Comparison of ENCODE assay signal across 13 cellular contexts in the genomic region with DNA sequence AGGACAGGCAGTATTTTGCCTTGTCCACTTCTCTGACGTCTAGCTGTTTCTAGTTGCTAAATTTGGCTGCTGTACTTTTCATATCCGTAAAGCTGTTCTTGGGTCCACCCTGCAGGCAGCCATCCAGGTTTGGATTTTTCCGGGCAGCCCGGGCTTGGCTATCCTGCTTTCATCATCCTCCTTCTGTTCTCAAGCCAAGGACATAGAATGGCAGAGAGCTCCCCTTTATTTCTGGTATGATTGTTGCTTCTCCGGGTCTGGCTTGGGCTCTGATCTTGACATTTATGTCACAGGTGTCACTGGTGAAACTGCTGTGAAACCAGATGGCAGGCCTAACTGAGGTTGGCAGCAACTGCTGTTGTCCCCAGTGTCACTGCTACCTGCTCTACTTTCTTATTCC. TPM values are rescaled to one million over a fixed set of nuclear protein-coding genes. Genes with fewer than 3 reads are reported as not detected.
A peak's percentile ranks its signal among the peaks of the same experiment; 100 is the strongest.
DNase-seq lines count a peak whose midpoint lies in the region; ATAC-seq, FAIRE-seq and TF ChIP-seq lines count a peak whose summit lies in the region.
"Had no signal": no experiment of that assay in that cellular context is flagged by ENCODE, and none has a peak within 500 bp of the region (broad histone marks: within the 10 kb centered on the region; RNA-seq: fewer than 3 reads in every experiment).

No MANE protein-coding gene starts in this region.

- ATAC-seq in lower lobe of right lung = peak; percentile 84 to 92

- intact Hi-C loops in lower lobe of right lung (cut with DNase I) = no loop called here
- intact Hi-C loops in uterus (cut with DNase I; ENCODE audit: low total_unique reads) = no loop called here

- TF ChIP-seq RAD21 in H1 (IDR thresholded peaks at IDR 0.05 in 1 of 2, conservative IDR thresholded peaks at IDR 0.05 in 1 of 2; ENCODE audit: low read depth in 2 of 2, low read length in 2 of 2) = no peak

- no peaks in the 10 kb centered on the region for H3K79me2 ChIP-seq in H1 (ENCODE audit: control insufficient read depth in 1 of 2, insufficient read depth in 2 of 2, low read length in 2 of 2)

- 88% methylated on average over 5 of the region's 5 CpGs; no CpG with 5 or more reads in 1 of the 2 experiments for WGBS in H1 (ENCODE audit: extremely low coverage in 1 of 2, insufficient coverage in 1 of 2, insufficient read length in 1 of 2, insufficient replicate concordance in 2 of 2, low coverage in 1 of 2, low lambda C conversion rate in 2 of 2, missing lambda C conversion rate in 1 of 2), 2 experiments

- H3K27ac ChIP-seq in H1 (ENCODE audit: low read depth, low read length) (no peak overlapping the region), lower lobe of right lung (peak overlapping the region; percentile 12), uterus (peak overlapping the region; percentile 39 to 42)
- H3K27ac ChIP-seq: 22Rv1 had no signal

- DNase-seq in NCI-H524 (lab: John Stamatoyannopoulos, UW) (peak; percentile 47 to 77), NCI-H524 treated with DMSO at 0.1 percent for 48 hours (lab: John Stamatoyannopoulos, UW) (no peak), H1 (ENCODE audit: low read depth in 1 of 2, low spot score in 2 of 2) (no peak), lower lobe of right lung (peak; percentile 66), uterus (peak; percentile 35 to 58), COLO829 (ENCODE audit: low spot score) (no peak), NCI-H1092 treated with DMSO at 0.1 percent for 48 hours (lab: John Stamatoyannopoulos, UW) (no peak), foreskin melanocyte (no peak)
- DNase-seq: activated CD4-positive, alpha-beta T cell treated with anti-CD3 and anti-CD28 coated beads, Interleukin-2, amount 50 U/mL, for 1 hour; NCI-H2081 treated with DMSO at 0.1 percent for 48 hours; stimulated activated CD4-positive, alpha-beta T cell treated with anti-CD3 and anti-CD28 coated beads, Interleukin-4, amount 100 ng/mL, for 1 hour; stimulated activated naive CD4-positive, alpha-beta T cell treated with Interleukin-2 at 50 U/mL for 16 hours had no signal

- no peaks in the 10 kb centered on the region for H3K23me2 ChIP-seq in H1 (ENCODE audit: low read depth, low read length)

- no peak overlapping the region for H2AK5ac ChIP-seq in H1 (ENCODE audit: low read depth, low read length)

- CTCF ChIA-PET in H1 (lab: Charles Lee; ENCODE audit: partially characterized antibody) = interaction anchor here (1.0 to 1.2 kb wide), 2 partner anchors 35 to 71 kb away, joined by 3 to 5 read pairs; a partner anchor contains a TSS

- H3K36me3 ChIP-seq in H1 (ENCODE audit: control insufficient read depth in 2 of 4, insufficient read depth in 4 of 4, low read length in 3 of 4) (no peaks in the 10 kb centered on the region), lower lobe of right lung (no peaks in the 10 kb centered on the region), uterus (no peaks in the 10 kb centered on the region)

- no peak overlapping the region for H2BK12ac ChIP-seq in H1 (ENCODE audit: low read depth, low read length)

- H3K18ac ChIP-seq in H1 (ENCODE audit: extremely low read depth, low read length) = no peak overlapping the region

- H2BK15ac ChIP-seq in H1 (ENCODE audit: low read length) = no peak overlapping the region

- H3K56ac ChIP-seq in H1 (replicated peaks; ENCODE audit: insufficient read length, low read depth, low read length) = no peak overlapping the region

- no peak overlapping the region for H3K9ac ChIP-seq in H1 (replicated peaks in 1 of 4; ENCODE audit: extremely low read depth in 1 of 4, low read depth in 3 of 4, low read length in 3 of 4)

- no peaks in the 10 kb centered on the region for H3K4me1 ChIP-seq in H1 (replicated peaks in 1 of 4; ENCODE audit: control insufficient read depth in 3 of 4, insufficient read depth in 4 of 4, low read length in 3 of 4)
- H3K4me1 ChIP-seq in lower lobe of right lung = peaks cover 14% of the 10 kb centered on the region
- no peaks in the 10 kb centered on the region for H3K4me1 ChIP-seq in uterus

- H2BK20ac ChIP-seq in H1 (ENCODE audit: low read length) = no peak overlapping the region

- H3K27me3 ChIP-seq in H1 (replicated peaks in 1 of 4; ENCODE audit: control insufficient read depth in 3 of 4, extremely low read depth in 1 of 4, insufficient read depth in 3 of 4, low read length in 3 of 4) = no peaks in the 10 kb centered on the region
- H3K27me3 ChIP-seq in lower lobe of right lung (ENCODE audit: low read depth) = no peaks in the 10 kb centered on the region
- no peaks in the 10 kb centered on the region for H3K27me3 ChIP-seq in uterus

- no peak for TF ChIP-seq EP300 in H1 (IDR thresholded peaks at IDR 0.05; ENCODE audit: borderline replicate concordance in 1 of 2, low read depth in 2 of 2, low read length in 2 of 2)

- no peak overlapping the region for H3K14ac ChIP-seq in H1 (ENCODE audit: insufficient read length)

- POLR2A ChIA-PET in H1 (lab: Charles Lee; ENCODE audit: partially characterized antibody) = no interaction called here

- no peak overlapping the region for H3K4ac ChIP-seq in H1 (replicated peaks; ENCODE audit: insufficient read length, low read depth, low read length)

- FAIRE-seq in H1 (lab: Jason Lieb, UNC) = no peak

- TF ChIP-seq CTCF in H1 (IDR thresholded peaks at IDR 0.05; ENCODE audit: control extremely low read depth in 1 of 3, insufficient read depth in 1 of 3, low read depth in 1 of 3, low read length in 3 of 3) (no peak), lower lobe of right lung (IDR thresholded peaks at IDR 0.05) (no peak), uterus (IDR thresholded peaks at IDR 0.05) (no peak)

- no peak overlapping the region for H3K4me2 ChIP-seq in H1 (ENCODE audit: insufficient read depth in 1 of 2, low read depth in 2 of 2, low read length in 2 of 2)

- H3K9me3 ChIP-seq in H1 (ENCODE audit: insufficient read depth in 2 of 2, low read depth in 1 of 2, low read length in 1 of 2) (no peaks in the 10 kb centered on the region), lower lobe of right lung (no peaks in the 10 kb centered on the region), uterus (no peaks in the 10 kb centered on the region)

- no peak overlapping the region for H3K23ac ChIP-seq in H1 (ENCODE audit: insufficient read length)

- no peaks in the 10 kb centered on the region for H3K79me1 ChIP-seq in H1 (ENCODE audit: low read depth, low read length)

- no peak overlapping the region for H3K4me3 ChIP-seq in H1 (ENCODE audit: extremely low read depth in 1 of 4, insufficient read depth in 2 of 4, low read depth in 3 of 4, low read length in 4 of 4)
- no peak overlapping the region for H3K4me3 ChIP-seq in lower lobe of right lung
- no peak overlapping the region for H3K4me3 ChIP-seq in uterus

- no peak for TF ChIP-seq POLR2A in H1 (IDR thresholded peaks at IDR 0.05; ENCODE audit: control extremely low read depth in 1 of 2, low read depth in 2 of 2, low read length in 2 of 2)
- TF ChIP-seq POLR2A in uterus (IDR thresholded peaks at IDR 0.05) = no peak

- no peak overlapping the region for H2BK120ac ChIP-seq in H1 (replicated peaks; ENCODE audit: low read depth, low read length)

- no peak overlapping the region for H4K91ac ChIP-seq in H1 (replicated peaks; ENCODE audit: insufficient read length, low read length)

- no peak overlapping the region for H4K8ac ChIP-seq in H1 (ENCODE audit: extremely low read depth, insufficient read depth, low read length)

- no peak overlapping the region for H4K5ac ChIP-seq in H1 (ENCODE audit: insufficient read length, low read depth, low read length)

- H2AFZ ChIP-seq in H1 (ENCODE audit: low read length) = peak overlapping the region; percentile 10; the same call in 1 of the 2 replicates

- H4K20me1 ChIP-seq in H1 (replicated peaks in 1 of 2; ENCODE audit: control insufficient read depth in 1 of 2, insufficient read depth in 2 of 2, low read length in 2 of 2) = no peaks in the 10 kb centered on the region

- no peak overlapping the region for H2BK5ac ChIP-seq in H1 (ENCODE audit: low read depth, low read length)

TF ChIP-seq in H1, 55 proteins besides CTCF, POLR2A, EP300 and RAD21 (continues in another document):
- TF ChIP-seq TCF12 (IDR thresholded peaks at IDR 0.05; ENCODE audit: low read depth, low read length) = no peak
- no peak for TF ChIP-seq EGR1 (IDR thresholded peaks at IDR 0.05; ENCODE audit: borderline replicate concordance, low read depth, low read length)
- TF ChIP-seq, protein P1, sequence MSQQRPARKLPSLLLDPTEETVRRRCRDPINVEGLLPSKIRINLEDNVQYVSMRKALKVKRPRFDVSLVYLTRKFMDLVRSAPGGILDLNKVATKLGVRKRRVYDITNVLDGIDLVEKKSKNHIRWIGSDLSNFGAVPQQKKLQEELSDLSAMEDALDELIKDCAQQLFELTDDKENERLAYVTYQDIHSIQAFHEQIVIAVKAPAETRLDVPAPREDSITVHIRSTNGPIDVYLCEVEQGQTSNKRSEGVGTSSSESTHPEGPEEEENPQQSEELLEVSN (IDR thresholded peaks at IDR 0.05) = no peak
- TF ChIP-seq, protein P2, sequence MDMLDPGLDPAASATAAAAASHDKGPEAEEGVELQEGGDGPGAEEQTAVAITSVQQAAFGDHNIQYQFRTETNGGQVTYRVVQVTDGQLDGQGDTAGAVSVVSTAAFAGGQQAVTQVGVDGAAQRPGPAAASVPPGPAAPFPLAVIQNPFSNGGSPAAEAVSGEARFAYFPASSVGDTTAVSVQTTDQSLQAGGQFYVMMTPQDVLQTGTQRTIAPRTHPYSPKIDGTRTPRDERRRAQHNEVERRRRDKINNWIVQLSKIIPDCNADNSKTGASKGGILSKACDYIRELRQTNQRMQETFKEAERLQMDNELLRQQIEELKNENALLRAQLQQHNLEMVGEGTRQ (IDR thresholded peaks at IDR 0.05; ENCODE audit: low read length) = no peak
- TF ChIP-seq CREB1 (IDR thresholded peaks at IDR 0.05) = no peak
- no peak for TF ChIP-seq SP1 (IDR thresholded peaks at IDR 0.05; ENCODE audit: low read depth, low read length)
- TF ChIP-seq, protein P3, sequence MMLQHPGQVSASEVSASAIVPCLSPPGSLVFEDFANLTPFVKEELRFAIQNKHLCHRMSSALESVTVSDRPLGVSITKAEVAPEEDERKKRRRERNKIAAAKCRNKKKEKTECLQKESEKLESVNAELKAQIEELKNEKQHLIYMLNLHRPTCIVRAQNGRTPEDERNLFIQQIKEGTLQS (IDR thresholded peaks at IDR 0.05; ENCODE audit: insufficient read depth, low read depth, low read length) = no peak
- no peak for TF ChIP-seq TAF7 (optimal IDR thresholded peaks at IDR 0.05; ENCODE audit: borderline replicate concordance, low read depth, low read length)

RNA-seq across cellular contexts. Expression of a gene that starts 35.5 kb away (rescaled TPM):
- 0.61 and 1.1 TPM in 2 replicates for total RNA-seq in H1 (2021; fragmentation: NEBNext Ultra II Directional; extraction: Animal tissue kit (Norgen Biotek cat#: 25700))
- 0.18 and 0.25 TPM in 2 replicates for polyA plus RNA-seq in H1 (2011; rRNA removed)
- polyA plus RNA-seq in H1 (2011; cell fraction: cytosol; rRNA removed) = 0.27 TPM
- 0.47 TPM for polyA plus RNA-seq in H1 (2011; cell fraction: nucleus; rRNA removed)
- polyA plus RNA-seq in H1 (2012, experiment 1 of 2) = 0.17 to 0.32 TPM (median 0.27 TPM) in 4 replicates
- not detected for polyA plus RNA-seq in H1 (2012, experiment 2 of 2)
- polyA plus RNA-seq in H1 (2013, experiment 1 of 2) = 0.85 TPM
- polyA plus RNA-seq in H1 (2013, experiment 2 of 2) = 0.98 TPM
- 0.32 and 0.56 TPM in 2 replicates for polyA minus RNA-seq in H1 (2011; rRNA and poly(A)+ RNA removed)
- 0.29 TPM for polyA minus RNA-seq in H1 (2011; cell fraction: cytosol; rRNA and poly(A)+ RNA removed)
- polyA minus RNA-seq in H1 (2011; cell fraction: nucleus; rRNA and poly(A)+ RNA removed) = 1.6 TPM
- 0.35 TPM for total RNA-seq in lower lobe of right lung
- 10 to 100 TPM in 1 of 4 donors, 1 to 10 TPM in 1, under 1 TPM in 2; 0.26 to 15.8 (median 1.0) TPM for total RNA-seq in uterus

Comparison
In these comparisons a context has a peak if more than half of its experiments do, and no peak if none do; other contexts are left out.
1. DNase-seq: peak in NCI-H524 (2 of 2), lower lobe of right lung (single experiment) and uterus (2 of 2); none in NCI-H524 treated with DMSO at 0.1 percent for 48 hours (single experiment), H1 (0 of 2), COLO829 (single experiment), NCI-H1092 treated with DMSO at 0.1 percent for 48 hours (single experiment) and foreskin melanocyte (single experiment).